Comparison of ENCODE assay signal across 8 cellular contexts in the genomic region with DNA sequence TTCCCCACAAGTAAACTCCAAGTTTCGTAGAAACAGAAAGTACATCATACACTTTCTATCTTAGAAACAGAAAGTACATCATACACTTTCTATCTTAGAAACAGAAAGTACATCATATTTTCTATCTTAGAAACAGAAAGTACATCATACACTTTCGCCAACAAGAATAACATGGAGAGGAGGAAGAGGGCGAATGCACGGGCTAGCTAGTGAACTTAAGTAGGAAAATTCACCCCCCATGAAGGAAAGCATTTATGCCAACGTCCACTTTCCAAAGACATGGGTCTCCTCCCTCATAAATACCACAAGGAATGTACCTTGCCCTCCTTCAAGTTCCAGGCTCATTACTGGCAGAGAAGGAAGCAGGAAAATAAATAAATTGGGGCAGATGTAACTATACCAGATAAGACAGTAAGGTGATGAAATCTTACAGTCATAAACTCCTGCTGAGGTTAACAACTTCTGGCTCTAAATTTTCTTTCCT.
DNase-seq lines count a peak whose midpoint lies in the region; ATAC-seq, FAIRE-seq and TF ChIP-seq lines count a peak whose summit lies in the region.

No MANE protein-coding gene starts in this region.

- no peak for TF ChIP-seq POLR2A in tibial nerve (IDR thresholded peaks at IDR 0.05)

- H3K4me3 Mint-ChIP-seq in CD14-positive monocyte, result peak overlapping the region; percentile 78 to 91
- H3K4me3 Mint-ChIP-seq in astrocyte (ENCODE audit: unreplicated experiment), result no peak overlapping the region
- no peak overlapping the region for H3K4me3 Mint-ChIP-seq in neural progenitor cell

- H3K27ac Mint-ChIP-seq in CD14-positive monocyte, result peak overlapping the region; percentile 98 to 100 (median 99)
- H3K27ac Mint-ChIP-seq in astrocyte (ENCODE audit: unreplicated experiment), result no peak overlapping the region
- H3K27ac Mint-ChIP-seq in neural progenitor cell, result no peak overlapping the region

- no peak overlapping the region for H3K9ac ChIP-seq in astrocyte (ENCODE audit: low read length)
- no peak overlapping the region for H3K9ac ChIP-seq in neural progenitor cell

- H3F3A ChIP-seq in neural progenitor cell (ENCODE audit: low read depth), result no peaks in the 10 kb centered on the region

- no peak for TF ChIP-seq CTCF in CD14-positive monocyte (IDR thresholded peaks at IDR 0.05)
- no peak for TF ChIP-seq CTCF in astrocyte (IDR thresholded peaks at IDR 0.05; ENCODE audit: insufficient read depth, low read depth, low read length)
- TF ChIP-seq CTCF in tibial nerve (IDR thresholded peaks at IDR 0.05), result no peak
- no peak for TF ChIP-seq CTCF in neural progenitor cell (IDR thresholded peaks at IDR 0.05)

- no peaks in the 10 kb centered on the region for H4K20me1 ChIP-seq in astrocyte (ENCODE audit: insufficient read depth, low read length)
- no peaks in the 10 kb centered on the region for H4K20me1 ChIP-seq in neural progenitor cell (ENCODE audit: low read depth)

- 55 to 56% methylated on average over 5 of the region's 5 CpGs for WGBS in tibial nerve, 2 donors

- no peaks in the 10 kb centered on the region for H3K27me3 ChIP-seq in astrocyte (ENCODE audit: insufficient read depth, low read length)
- H3K27me3 ChIP-seq in tibial nerve, result no peaks in the 10 kb centered on the region
- no peaks in the 10 kb centered on the region for H3K27me3 ChIP-seq in neural progenitor cell

- H3K36me3 ChIP-seq in astrocyte (ENCODE audit: insufficient read depth, low read length) (no peaks in the 10 kb centered on the region), tibial nerve (no peaks in the 10 kb centered on the region), neural progenitor cell (no peaks in the 10 kb centered on the region)

- peak overlapping the region; percentile 12 for H3K4me2 ChIP-seq in astrocyte (ENCODE audit: low read length)
- H3K4me2 ChIP-seq in neural progenitor cell, result no peak overlapping the region

- FAIRE-seq in astrocyte (lab: Jason Lieb, UNC), result no peak

- H3K4me1 Mint-ChIP-seq in CD14-positive monocyte (peaks cover 55% of the 10 kb centered on the region), astrocyte (ENCODE audit: low read depth, unreplicated experiment) (peaks cover 25% of the 10 kb centered on the region), neural progenitor cell (peaks cover 20% of the 10 kb centered on the region)

- H2AFZ ChIP-seq in astrocyte (ENCODE audit: low read depth, low read length), result no peak overlapping the region
- no peak overlapping the region for H2AFZ ChIP-seq in neural progenitor cell (replicated peaks)

- TF ChIP-seq EP300 in tibial nerve (IDR thresholded peaks at IDR 0.05), result no peak

- H3K27ac ChIP-seq in astrocyte (ENCODE audit: low read depth, low read length) (no peak overlapping the region), tibial nerve (peak overlapping the region in 3 of 4 donors; percentile 18 to 67 (median 62)), neural progenitor cell (no peak overlapping the region)

- H3K36me3 Mint-ChIP-seq in CD14-positive monocyte (peaks cover 0 to 2% of the 10 kb centered on the region in 2 donors), astrocyte (ENCODE audit: low read depth, unreplicated experiment) (no peaks in the 10 kb centered on the region), neural progenitor cell (no peaks in the 10 kb centered on the region)

- H3K9me3 ChIP-seq in astrocyte (ENCODE audit: insufficient read depth, low read depth, low read length) (no peaks in the 10 kb centered on the region), tibial nerve (no peaks in the 10 kb centered on the region), neural progenitor cell (ENCODE audit: low read depth) (no peaks in the 10 kb centered on the region)

- ATAC-seq in GM19324 (IDR thresholded peaks at IDR 0.05; ENCODE audit: low FRiP score, unreplicated experiment) (peak; percentile 68), HG03159 (IDR thresholded peaks at IDR 0.05; ENCODE audit: unreplicated experiment) (peak; percentile 98)

- H3K4me1 ChIP-seq in astrocyte (ENCODE audit: insufficient read depth, low read length), result peaks cover 6% of the 10 kb centered on the region
- peaks cover 0 to 40% (median 9%) of the 10 kb centered on the region in 4 donors for H3K4me1 ChIP-seq in tibial nerve
- peaks cover 8% of the 10 kb centered on the region for H3K4me1 ChIP-seq in neural progenitor cell

- H3K79me2 ChIP-seq in astrocyte (ENCODE audit: insufficient read depth, low read length) (no peaks in the 10 kb centered on the region), neural progenitor cell (ENCODE audit: low read depth) (no peaks in the 10 kb centered on the region)

- H3K27me3 Mint-ChIP-seq in CD14-positive monocyte (ENCODE audit: low read depth in 3 of 3), result no peaks in the 10 kb centered on the region
- peaks cover 6% of the 10 kb centered on the region for H3K27me3 Mint-ChIP-seq in astrocyte (ENCODE audit: low read depth, unreplicated experiment)
- peaks cover 4% of the 10 kb centered on the region for H3K27me3 Mint-ChIP-seq in neural progenitor cell (ENCODE audit: insufficient read depth, low read depth)

- H3K9me3 Mint-ChIP-seq in CD14-positive monocyte (peaks cover 0 to 6% (median 2%) of the 10 kb centered on the region in 7 donors), astrocyte (ENCODE audit: unreplicated experiment) (no peaks in the 10 kb centered on the region), neural progenitor cell (no peaks in the 10 kb centered on the region)

- H3K4me3 ChIP-seq in astrocyte (ENCODE audit: insufficient read depth, low read depth, low read length) (no peak overlapping the region), tibial nerve (peak overlapping the region in 1 of 4 donors; percentile 4), neural progenitor cell (no peak overlapping the region)

- intact Hi-C loops in CD14-positive monocyte (cut with micrococcal nuclease), result loop anchor here (5.0 to 10.0 kb wide), 4 partner anchors 34 to 234 kb away; partner anchors contain the start of genes FRMD3 (in 1 of the 2) and UBQLN1 (in 1 of the 2)

- no peak for DNase-seq in CD14-positive monocyte (ENCODE audit: low spot score)
- DNase-seq in astrocyte (ENCODE audit: low read depth), result no peak
- DNase-seq in tibial nerve (ENCODE audit: low spot score in 2 of 2), result no peak
- DNase-seq in neural progenitor cell (ENCODE audit: low spot score), result no peak
- no peak for DNase-seq in C1 segment of cervical spinal cord (lab: John Stamatoyannopoulos, UW)
- DNase-seq in iPS-NIHi11 (ENCODE audit: low spot score), result no peak

Comparison
In these comparisons a context has a peak if more than half of its experiments do, and no peak if none do; other contexts are left out.
1. H3K27ac Mint-ChIP-seq: peak in CD14-positive monocyte (7 of 7); none in astrocyte (single experiment) and neural progenitor cell (single experiment).
2. H3K4me3 Mint-ChIP-seq: peak in CD14-positive monocyte (2 of 2); none in astrocyte (single experiment) and neural progenitor cell (single experiment).
3. H3K27ac ChIP-seq: peak in tibial nerve (3 of 4); none in astrocyte (single experiment) and neural progenitor cell (single experiment).